Comparison of ENCODE assay signal across 26 cellular contexts in genomic region chr2:238952261-238952924, GRCh38.
DNase-seq lines count a peak whose midpoint lies in the region; FAIRE-seq and TF ChIP-seq lines count a peak whose summit lies in the region.
"Had no signal": no experiment of that assay in that cellular context is flagged by ENCODE, and none has a peak within 500 bp of the region (broad histone marks: within the 10 kb centered on the region; RNA-seq: fewer than 3 reads in every experiment).

No MANE protein-coding gene starts in this region.

- H3K9me3 ChIP-seq in astrocyte (ENCODE audit: insufficient read depth, low read depth, low read length): no peaks in the 10 kb centered on the region
- no peaks in the 10 kb centered on the region for H3K9me3 ChIP-seq in smooth muscle cell (replicated peaks; ENCODE audit: low read depth)
- H3K9me3 ChIP-seq: lower lobe of right lung, Peyer's patch, SJCRH30 had no signal

- peaks cover 34% of the 10 kb centered on the region for H3K4me1 ChIP-seq in astrocyte (ENCODE audit: insufficient read depth, low read length)
- H3K4me1 ChIP-seq in smooth muscle cell (ENCODE audit: low read depth): no peaks in the 10 kb centered on the region
- H3K4me1 ChIP-seq: Peyer's patch, SJCRH30 had no signal

- no peaks in the 10 kb centered on the region for H3F3A ChIP-seq in smooth muscle cell (ENCODE audit: low read depth)

- no peaks in the 10 kb centered on the region for H3K9me3 Mint-ChIP-seq in astrocyte (ENCODE audit: unreplicated experiment)
- H3K9me3 Mint-ChIP-seq: IgD-negative memory B cell; neural crest cell; stimulated activated naive CD8-positive, alpha-beta T cell treated with anti-CD3 and anti-CD28 coated beads, Interleukin-15, Interleukin-2, amounts not matched to agents 100 ng/mL and 50 ng/mL, for 24 hours; T-helper 1 cell treated with Interleukin-12 subunit alpha and Interleukin-12 subunit beta and Interleukin-4 antibody, amounts not matched to agents 30 μg/mL and 1 μg/mL, for 36 hours had no signal

- H3K36me3 ChIP-seq in astrocyte (ENCODE audit: insufficient read depth, low read length) (no peaks in the 10 kb centered on the region), smooth muscle cell (ENCODE audit: low read depth) (no peaks in the 10 kb centered on the region), H7 (replicated peaks; ENCODE audit: control insufficient read depth, insufficient read depth, low read length) (no peaks in the 10 kb centered on the region)
- H3K36me3 ChIP-seq: lower lobe of right lung, Peyer's patch, SJCRH30 had no signal

- no peaks in the 10 kb centered on the region for H3K27me3 ChIP-seq in astrocyte (ENCODE audit: insufficient read depth, low read length)
- H3K27me3 ChIP-seq in smooth muscle cell (ENCODE audit: low read depth): no peaks in the 10 kb centered on the region
- H3K27me3 ChIP-seq in H7 (ENCODE audit: control insufficient read depth, insufficient read depth, low read length): no peaks in the 10 kb centered on the region
- H3K27me3 ChIP-seq: Peyer's patch had no signal

- H3K4me3 Mint-ChIP-seq in astrocyte (ENCODE audit: unreplicated experiment): no peak overlapping the region
- H3K4me3 Mint-ChIP-seq: activated CD4-positive, alpha-beta T cell treated with anti-CD3 and anti-CD28 coated beads for 36 hours; activated naive CD8-positive, alpha-beta T cell; IgD-negative memory B cell; neural crest cell; stimulated activated naive CD8-positive, alpha-beta T cell treated with anti-CD3 and anti-CD28 coated beads, Interleukin-15, Interleukin-2, amounts not matched to agents 100 ng/mL and 50 ng/mL, for 24 hours; T-helper 1 cell treated with Interleukin-12 subunit alpha and Interleukin-12 subunit beta and Interleukin-4 antibody, amounts not matched to agents 30 μg/mL and 1 μg/mL, for 36 hours had no signal

- TF ChIP-seq CTCF in astrocyte (IDR thresholded peaks at IDR 0.05; ENCODE audit: insufficient read depth, low read depth, low read length) (no peak), foreskin fibroblast (IDR thresholded peaks at IDR 0.05; ENCODE audit: low read depth, low read length) (no peak), smooth muscle cell (IDR thresholded peaks at IDR 0.05; ENCODE audit: borderline replicate concordance, insufficient read depth, poor library complexity, severe bottlenecking) (no peak)

- H3K4me1 Mint-ChIP-seq in astrocyte (ENCODE audit: low read depth, unreplicated experiment): peaks cover 22% of the 10 kb centered on the region
- H3K4me1 Mint-ChIP-seq: IgD-negative memory B cell, neural crest cell had no signal

- H3K27ac Mint-ChIP-seq in astrocyte (ENCODE audit: unreplicated experiment): peak overlapping the region; percentile 27
- H3K27ac Mint-ChIP-seq: activated CD4-positive, alpha-beta T cell treated with anti-CD3 and anti-CD28 coated beads for 36 hours; activated naive CD8-positive, alpha-beta T cell; IgD-negative memory B cell; stimulated activated naive CD8-positive, alpha-beta T cell treated with anti-CD3 and anti-CD28 coated beads, Interleukin-15, Interleukin-2, amounts not matched to agents 100 ng/mL and 50 ng/mL, for 24 hours; T-helper 1 cell treated with Interleukin-12 subunit alpha and Interleukin-12 subunit beta and Interleukin-4 antibody, amounts not matched to agents 30 μg/mL and 1 μg/mL, for 36 hours had no signal

- H3K4me2 ChIP-seq in astrocyte (ENCODE audit: low read length): no peak overlapping the region
- H3K4me2 ChIP-seq in smooth muscle cell: peak overlapping the region; percentile 24

- H4K20me1 ChIP-seq in astrocyte (ENCODE audit: insufficient read depth, low read length) (no peaks in the 10 kb centered on the region), smooth muscle cell (ENCODE audit: low read depth) (no peaks in the 10 kb centered on the region)

- no peak overlapping the region for H3K27ac ChIP-seq in astrocyte (ENCODE audit: low read depth, low read length)
- H3K27ac ChIP-seq in smooth muscle cell (ENCODE audit: low read depth): no peak overlapping the region
- H3K27ac ChIP-seq: lower lobe of right lung, Peyer's patch, SJCRH30 had no signal

- H3K27me3 Mint-ChIP-seq in astrocyte (ENCODE audit: low read depth, unreplicated experiment): no peaks in the 10 kb centered on the region

- H3K9ac ChIP-seq in astrocyte (ENCODE audit: low read length) (no peak overlapping the region), smooth muscle cell (ENCODE audit: low read depth) (no peak overlapping the region)

- no peaks in the 10 kb centered on the region for H3K79me2 ChIP-seq in astrocyte (ENCODE audit: insufficient read depth, low read length)
- H3K79me2 ChIP-seq in smooth muscle cell (ENCODE audit: low read depth): no peaks in the 10 kb centered on the region

- 60% methylated on average over 5 of the region's 5 CpGs for WGBS in smooth muscle cell (ENCODE audit: low lambda C conversion rate)

- DNase-seq in Ammon's horn (ENCODE audit: low spot score) (peak; percentile 80), astrocyte (ENCODE audit: low read depth) (peak; percentile 37), foreskin fibroblast (peak; percentile 47 to 86), smooth muscle cell (lab: John Stamatoyannopoulos, UW; ENCODE audit: unreplicated experiment) (no peak), cerebellar nuclear complex (lab: John Stamatoyannopoulos, UW) (no peak), SK-N-DZ (ENCODE audit: low spot score) (no peak), H7 (no peak), SW 1271 (lab: John Stamatoyannopoulos, UW) (no peak)
- DNase-seq: activated CD4-positive, alpha-beta T cell treated with anti-CD3 and anti-CD28 coated beads for 36 hours; aorta; C1 segment of cervical spinal cord; effector CD4-positive, alpha-beta T cell; lower lobe of right lung; NCI-H1105; NCI-H1930; NCI-H526 treated with DMSO at 0.1 percent for 48 hours; Peyer's patch; SJCRH30; trophoblast cell had no signal

- H3K36me3 Mint-ChIP-seq in astrocyte (ENCODE audit: low read depth, unreplicated experiment): no peaks in the 10 kb centered on the region
- H3K36me3 Mint-ChIP-seq: activated naive CD8-positive, alpha-beta T cell; IgD-negative memory B cell had no signal

- no peak overlapping the region for H3K4me3 ChIP-seq in astrocyte (ENCODE audit: insufficient read depth, low read depth, low read length)
- no peak overlapping the region for H3K4me3 ChIP-seq in foreskin fibroblast (ENCODE audit: low read depth in 1 of 2, low read length in 2 of 2)
- no peak overlapping the region for H3K4me3 ChIP-seq in smooth muscle cell
- H3K4me3 ChIP-seq in H7 (ENCODE audit: insufficient read depth, low read depth, low read length): no peak overlapping the region
- H3K4me3 ChIP-seq: lower lobe of right lung, Peyer's patch, SJCRH30 had no signal

- H2AFZ ChIP-seq in astrocyte (ENCODE audit: low read depth, low read length) (no peak overlapping the region), smooth muscle cell (ENCODE audit: low read depth) (no peak overlapping the region)

- FAIRE-seq in astrocyte (lab: Jason Lieb, UNC): peak; percentile 32
- FAIRE-seq: GM12891, keratinocyte had no signal

Comparison
In these comparisons a context has a peak if more than half of its experiments do, and no peak if none do; other contexts are left out.
1. DNase-seq: peak in Ammon's horn (single experiment), astrocyte (single experiment) and foreskin fibroblast (2 of 2); none in smooth muscle cell (single experiment), cerebellar nuclear complex (0 of 2), SK-N-DZ (single experiment), H7 (single experiment) and SW 1271 (0 of 2).